8 cellular contexts compared by ENCODE assay signal in genomic region chr2:231708773-231709635, GRCh38. TPM values are rescaled to one million over a fixed set of nuclear protein-coding genes. Genes with fewer than 3 reads are reported as not detected.
A peak's percentile ranks its signal among the peaks of the same experiment; 100 is the strongest.
DNase-seq lines count a peak whose midpoint lies in the region; ATAC-seq and TF ChIP-seq lines count a peak whose summit lies in the region.

No MANE protein-coding gene starts in this region.

- no peak for TF ChIP-seq CTCF in MCF 10A (IDR thresholded peaks at IDR 0.05; ENCODE audit: unreplicated experiment)
- no peak for TF ChIP-seq CTCF in left lung (IDR thresholded peaks at IDR 0.05)

- peak overlapping the region; percentile 98 to 100 for H3K27ac ChIP-seq in left lung

- DNase-seq in HCEC 1CT, result peak; percentile 38
- DNase-seq in T-helper 22 cell (ENCODE audit: low read depth), result peak; percentile 25
- no peak for DNase-seq in MCF 10A (ENCODE audit: unreplicated experiment)
- peak; percentile 59 to 91 for DNase-seq in left lung
- peak; percentile 61 for DNase-seq in stimulated activated CD8-positive, alpha-beta memory T cell treated with anti-CD3 and anti-CD28 coated beads, Interleukin-12 subunit alpha, Interleukin-12 subunit beta, amount 100 ng/mL, for 4 hours (ENCODE audit: low read depth)
- no peak for DNase-seq in inferior parietal cortex (ENCODE audit: extremely low spot score)
- no peak for DNase-seq in 8988T

- peaks cover 18 to 49% of the 10 kb centered on the region in 2 donors for H3K4me1 ChIP-seq in left lung

- peaks cover 54% of the 10 kb centered on the region for H3K36me3 Mint-ChIP-seq in MCF 10A (ENCODE audit: insufficient read depth, unreplicated experiment)

- peak overlapping the region; percentile 82 to 95 for H3K4me3 ChIP-seq in left lung

- POLR2A ChIA-PET in MCF 10A (lab: Yijun Ruan, JAX), result interaction anchor here (0.7 to 3.0 kb wide), 34 partner anchors 7 to 1434 kb away, joined by 3 to 33 read pairs (median 5); partner anchors contain the start of genes COPS7B, NCL and PDE6D

- peaks cover 18% of the 10 kb centered on the region for H3K4me1 Mint-ChIP-seq in MCF 10A (ENCODE audit: insufficient read depth, unreplicated experiment)

- intact Hi-C loops in MCF 10A (cut with micrococcal nuclease), result no loop called here
- intact Hi-C loops in left lung (cut with DNase I), result no loop called here

- CTCF ChIA-PET in MCF 10A (lab: Yijun Ruan, JAX), result interaction anchor here (1.1 to 10.2 kb wide), 6 partner anchors 34 to 99 kb away, joined by 3 to 142 read pairs (median 4); no protein-coding TSS in a partner anchor

- peak overlapping the region; percentile 79 for H3K4me3 Mint-ChIP-seq in MCF 10A (ENCODE audit: unreplicated experiment)

- peaks cover 0 to 22% of the 10 kb centered on the region in 2 donors for H3K36me3 ChIP-seq in left lung

- ATAC-seq in left lung (no peak), HG03097 (IDR thresholded peaks at IDR 0.05; ENCODE audit: low FRiP score, unreplicated experiment) (no peak)

- H3K27ac Mint-ChIP-seq in MCF 10A (ENCODE audit: low read depth, unreplicated experiment), result peak overlapping the region; percentile 88

- no peaks in the 10 kb centered on the region for H3K27me3 Mint-ChIP-seq in MCF 10A (ENCODE audit: insufficient read depth, unreplicated experiment)

- TSS peak; percentile 71 for BruUV-seq in MCF 10A (replicated peaks; lab: Mats Ljungman, UMichigan)

- H3K9me3 ChIP-seq in left lung, result no peaks in the 10 kb centered on the region

- no peaks in the 10 kb centered on the region for H3K27me3 ChIP-seq in left lung

- no peaks in the 10 kb centered on the region for H3K9me3 Mint-ChIP-seq in MCF 10A (ENCODE audit: unreplicated experiment)

RNA-seq across cellular contexts. Expression of gene PTMA, which starts 0.7 kb away (rescaled TPM):
- 501 and 713 TPM in 2 replicates for total RNA-seq in MCF 10A (2022)
- total RNA-seq in left lung, result 100 to 1,000 TPM; 677 to 980 TPM

Comparison
In these comparisons a context has a peak if more than half of its experiments do, and no peak if none do; other contexts are left out.
1. DNase-seq: peak in HCEC 1CT (single experiment), T-helper 22 cell (single experiment), left lung (2 of 2) and stimulated activated CD8-positive, alpha-beta memory T cell treated with anti-CD3 and anti-CD28 coated beads, Interleukin-12 subunit alpha, Interleukin-12 subunit beta, amount 100 ng/mL, for 4 hours (single experiment); none in MCF 10A (single experiment), inferior parietal cortex (single experiment) and 8988T (single experiment).